ENCODE assay signal across 12 cellular contexts in the genomic region with DNA sequence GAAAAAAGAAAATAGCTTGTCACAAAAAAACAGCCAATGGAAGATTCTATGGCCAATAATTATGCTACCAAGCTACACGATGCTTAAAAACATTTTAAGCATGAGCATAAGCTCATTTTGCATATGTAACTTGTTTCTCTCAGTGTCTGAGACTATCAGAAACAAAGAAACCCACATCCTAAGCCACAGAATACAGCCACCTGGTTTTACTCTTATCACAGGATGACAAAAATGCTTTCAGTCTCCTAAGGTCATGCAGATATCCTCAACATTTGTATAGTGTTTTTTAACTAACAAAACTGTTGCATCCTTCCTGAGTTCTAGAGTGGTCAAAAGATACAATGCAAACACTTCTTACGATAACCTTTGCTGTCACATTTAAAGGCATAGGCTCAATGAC.
DNase-seq lines count a peak whose midpoint lies in the region; ATAC-seq and TF ChIP-seq lines count a peak whose summit lies in the region.
"Had no signal": no experiment of that assay in that cellular context is flagged by ENCODE, and none has a peak within 500 bp of the region (broad histone marks: within the 10 kb centered on the region; RNA-seq: fewer than 3 reads in every experiment).

No MANE protein-coding gene starts in this region.

- H3K4me1 ChIP-seq in DND-41 (ENCODE audit: insufficient read depth, low read length) = peaks cover 49% of the 10 kb centered on the region
- H3K4me1 ChIP-seq: adrenal gland had no signal

- H3K27ac ChIP-seq in DND-41 (ENCODE audit: low read length) = peak overlapping the region; percentile 81
- H3K27ac ChIP-seq: adrenal gland, C4-2B had no signal

- DNase-seq in DND-41 (peak; percentile 66), GM19238 (ENCODE audit: insufficient read length, low spot score) (peak; percentile 11), NCI-H510A treated with DMSO at 0.1 percent for 48 hours (lab: John Stamatoyannopoulos, UW) (peak; percentile 37), NCI-H1417 treated with DMSO at 0.1 percent for 48 hours (lab: John Stamatoyannopoulos, UW) (no peak), SW480 (ENCODE audit: low spot score) (no peak), OCI-M2 (lab: John Stamatoyannopoulos, UW; ENCODE audit: unreplicated experiment) (no peak)
- no peak for DNase-seq in stimulated activated CD4-positive, alpha-beta T cell treated with anti-CD3 and anti-CD28 coated beads, Interleukin-1b, Interleukin-23, amount 100 ng/mL, for 48 hours
- DNase-seq: adrenal gland, foreskin fibroblast, naive B cell had no signal

- H3K9me3 ChIP-seq in DND-41 (ENCODE audit: insufficient read depth, low read length, severe bottlenecking) = no peaks in the 10 kb centered on the region
- H3K9me3 ChIP-seq: adrenal gland had no signal

- no peaks in the 10 kb centered on the region for H3K27me3 ChIP-seq in DND-41 (ENCODE audit: insufficient read depth, low read length, poor library complexity)
- H3K27me3 ChIP-seq: adrenal gland had no signal

- H3K4me3 ChIP-seq in DND-41 (ENCODE audit: low read depth in 1 of 2, low read length in 2 of 2) = no peak overlapping the region
- H3K4me3 ChIP-seq: adrenal gland had no signal

- no peaks in the 10 kb centered on the region for H4K20me1 ChIP-seq in DND-41 (ENCODE audit: insufficient read depth, low read length)

- H3K36me3 ChIP-seq in DND-41 (ENCODE audit: insufficient read depth, low read length) = peaks cover 5% of the 10 kb centered on the region; the same call in 1 of the 2 replicates
- H3K36me3 ChIP-seq: adrenal gland had no signal

- ATAC-seq in DND-41 (ENCODE audit: insufficient read depth, low read depth) (peak; percentile 99), HG02938 (IDR thresholded peaks at IDR 0.05; ENCODE audit: unreplicated experiment) (peak; percentile 99)

- H3K4me2 ChIP-seq in DND-41 (ENCODE audit: insufficient read depth, low read length) = peak overlapping the region; percentile 53

- no peak overlapping the region for H2AFZ ChIP-seq in DND-41 (ENCODE audit: low read depth, low read length)

- TF ChIP-seq CTCF in DND-41 (IDR thresholded peaks at IDR 0.05; ENCODE audit: borderline replicate concordance, extremely low read depth, low read length, poor library complexity, severe bottlenecking) = no peak

- peak overlapping the region; percentile 45 for H3K9ac ChIP-seq in DND-41 (ENCODE audit: low read depth, low read length)

- H3K79me2 ChIP-seq in DND-41 (ENCODE audit: insufficient read depth, low read length) = peaks cover 14% of the 10 kb centered on the region

Comparison
In these comparisons a context has a peak if more than half of its experiments do, and no peak if none do; other contexts are left out.
1. DNase-seq: peak in DND-41 (single experiment), GM19238 (single experiment) and NCI-H510A treated with DMSO at 0.1 percent for 48 hours (single experiment); none in NCI-H1417 treated with DMSO at 0.1 percent for 48 hours (single experiment), SW480 (single experiment), OCI-M2 (single experiment) and stimulated activated CD4-positive, alpha-beta T cell treated with anti-CD3 and anti-CD28 coated beads, Interleukin-1b, Interleukin-23, amount 100 ng/mL, for 48 hours (single experiment).